In the genomic region with DNA sequence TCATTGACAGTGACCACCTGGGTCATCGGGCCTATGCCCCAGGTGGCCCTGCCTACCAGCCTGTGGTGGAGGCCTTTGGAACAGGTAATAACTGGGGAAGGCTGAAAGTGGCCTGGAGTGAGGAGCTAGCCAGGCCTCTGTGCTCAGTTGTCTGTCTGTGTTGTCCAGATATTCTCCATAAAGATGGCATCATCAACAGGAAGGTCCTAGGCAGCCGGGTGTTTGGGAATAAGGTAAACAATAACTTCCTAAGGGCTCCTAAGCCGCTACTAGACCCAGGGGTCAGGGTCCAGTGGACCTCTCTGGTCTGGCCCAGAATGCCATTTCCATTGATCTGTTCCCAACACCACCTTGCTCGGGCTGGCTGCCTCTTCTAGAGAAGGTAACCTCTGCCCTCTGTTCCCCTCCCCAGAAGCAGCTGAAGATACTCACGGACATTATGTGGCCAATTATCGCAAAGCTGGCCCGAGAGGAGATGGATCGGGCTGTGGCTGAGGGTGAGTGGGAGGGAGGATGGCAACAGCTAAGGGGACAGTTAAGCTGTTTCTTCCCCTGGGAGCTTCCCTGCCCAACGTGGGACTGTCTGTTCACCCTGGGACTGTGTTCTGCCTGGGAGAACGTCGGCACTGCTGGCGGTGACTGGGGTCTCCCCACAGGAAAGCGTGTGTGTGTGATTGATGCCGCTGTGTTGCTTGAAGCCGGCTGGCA, we compare ENCODE assay signal across 1 cellular context.
TF ChIP-seq lines count a peak whose summit lies in the region.

No MANE protein-coding gene starts in this region.

TF ChIP-seq in GM23338, 12 proteins besides CTCF, POLR2A, EP300 and RAD21 (continued from another document):
- TF ChIP-seq, protein P1, sequence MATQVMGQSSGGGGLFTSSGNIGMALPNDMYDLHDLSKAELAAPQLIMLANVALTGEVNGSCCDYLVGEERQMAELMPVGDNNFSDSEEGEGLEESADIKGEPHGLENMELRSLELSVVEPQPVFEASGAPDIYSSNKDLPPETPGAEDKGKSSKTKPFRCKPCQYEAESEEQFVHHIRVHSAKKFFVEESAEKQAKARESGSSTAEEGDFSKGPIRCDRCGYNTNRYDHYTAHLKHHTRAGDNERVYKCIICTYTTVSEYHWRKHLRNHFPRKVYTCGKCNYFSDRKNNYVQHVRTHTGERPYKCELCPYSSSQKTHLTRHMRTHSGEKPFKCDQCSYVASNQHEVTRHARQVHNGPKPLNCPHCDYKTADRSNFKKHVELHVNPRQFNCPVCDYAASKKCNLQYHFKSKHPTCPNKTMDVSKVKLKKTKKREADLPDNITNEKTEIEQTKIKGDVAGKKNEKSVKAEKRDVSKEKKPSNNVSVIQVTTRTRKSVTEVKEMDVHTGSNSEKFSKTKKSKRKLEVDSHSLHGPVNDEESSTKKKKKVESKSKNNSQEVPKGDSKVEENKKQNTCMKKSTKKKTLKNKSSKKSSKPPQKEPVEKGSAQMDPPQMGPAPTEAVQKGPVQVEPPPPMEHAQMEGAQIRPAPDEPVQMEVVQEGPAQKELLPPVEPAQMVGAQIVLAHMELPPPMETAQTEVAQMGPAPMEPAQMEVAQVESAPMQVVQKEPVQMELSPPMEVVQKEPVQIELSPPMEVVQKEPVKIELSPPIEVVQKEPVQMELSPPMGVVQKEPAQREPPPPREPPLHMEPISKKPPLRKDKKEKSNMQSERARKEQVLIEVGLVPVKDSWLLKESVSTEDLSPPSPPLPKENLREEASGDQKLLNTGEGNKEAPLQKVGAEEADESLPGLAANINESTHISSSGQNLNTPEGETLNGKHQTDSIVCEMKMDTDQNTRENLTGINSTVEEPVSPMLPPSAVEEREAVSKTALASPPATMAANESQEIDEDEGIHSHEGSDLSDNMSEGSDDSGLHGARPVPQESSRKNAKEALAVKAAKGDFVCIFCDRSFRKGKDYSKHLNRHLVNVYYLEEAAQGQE (IDR thresholded peaks at IDR 0.05; ENCODE audit: unreplicated experiment) = no peak
- TF ChIP-seq CREB1 (CRISPR knock-in tag; IDR thresholded peaks at IDR 0.05; ENCODE audit: low read depth) (no peak), NANOG (IDR thresholded peaks at IDR 0.05; ENCODE audit: borderline replicate concordance) (no peak), ZNF331 (CRISPR knock-in tag; IDR thresholded peaks at IDR 0.05; ENCODE audit: low read depth) (no peak)
- TF ChIP-seq, protein P2, sequence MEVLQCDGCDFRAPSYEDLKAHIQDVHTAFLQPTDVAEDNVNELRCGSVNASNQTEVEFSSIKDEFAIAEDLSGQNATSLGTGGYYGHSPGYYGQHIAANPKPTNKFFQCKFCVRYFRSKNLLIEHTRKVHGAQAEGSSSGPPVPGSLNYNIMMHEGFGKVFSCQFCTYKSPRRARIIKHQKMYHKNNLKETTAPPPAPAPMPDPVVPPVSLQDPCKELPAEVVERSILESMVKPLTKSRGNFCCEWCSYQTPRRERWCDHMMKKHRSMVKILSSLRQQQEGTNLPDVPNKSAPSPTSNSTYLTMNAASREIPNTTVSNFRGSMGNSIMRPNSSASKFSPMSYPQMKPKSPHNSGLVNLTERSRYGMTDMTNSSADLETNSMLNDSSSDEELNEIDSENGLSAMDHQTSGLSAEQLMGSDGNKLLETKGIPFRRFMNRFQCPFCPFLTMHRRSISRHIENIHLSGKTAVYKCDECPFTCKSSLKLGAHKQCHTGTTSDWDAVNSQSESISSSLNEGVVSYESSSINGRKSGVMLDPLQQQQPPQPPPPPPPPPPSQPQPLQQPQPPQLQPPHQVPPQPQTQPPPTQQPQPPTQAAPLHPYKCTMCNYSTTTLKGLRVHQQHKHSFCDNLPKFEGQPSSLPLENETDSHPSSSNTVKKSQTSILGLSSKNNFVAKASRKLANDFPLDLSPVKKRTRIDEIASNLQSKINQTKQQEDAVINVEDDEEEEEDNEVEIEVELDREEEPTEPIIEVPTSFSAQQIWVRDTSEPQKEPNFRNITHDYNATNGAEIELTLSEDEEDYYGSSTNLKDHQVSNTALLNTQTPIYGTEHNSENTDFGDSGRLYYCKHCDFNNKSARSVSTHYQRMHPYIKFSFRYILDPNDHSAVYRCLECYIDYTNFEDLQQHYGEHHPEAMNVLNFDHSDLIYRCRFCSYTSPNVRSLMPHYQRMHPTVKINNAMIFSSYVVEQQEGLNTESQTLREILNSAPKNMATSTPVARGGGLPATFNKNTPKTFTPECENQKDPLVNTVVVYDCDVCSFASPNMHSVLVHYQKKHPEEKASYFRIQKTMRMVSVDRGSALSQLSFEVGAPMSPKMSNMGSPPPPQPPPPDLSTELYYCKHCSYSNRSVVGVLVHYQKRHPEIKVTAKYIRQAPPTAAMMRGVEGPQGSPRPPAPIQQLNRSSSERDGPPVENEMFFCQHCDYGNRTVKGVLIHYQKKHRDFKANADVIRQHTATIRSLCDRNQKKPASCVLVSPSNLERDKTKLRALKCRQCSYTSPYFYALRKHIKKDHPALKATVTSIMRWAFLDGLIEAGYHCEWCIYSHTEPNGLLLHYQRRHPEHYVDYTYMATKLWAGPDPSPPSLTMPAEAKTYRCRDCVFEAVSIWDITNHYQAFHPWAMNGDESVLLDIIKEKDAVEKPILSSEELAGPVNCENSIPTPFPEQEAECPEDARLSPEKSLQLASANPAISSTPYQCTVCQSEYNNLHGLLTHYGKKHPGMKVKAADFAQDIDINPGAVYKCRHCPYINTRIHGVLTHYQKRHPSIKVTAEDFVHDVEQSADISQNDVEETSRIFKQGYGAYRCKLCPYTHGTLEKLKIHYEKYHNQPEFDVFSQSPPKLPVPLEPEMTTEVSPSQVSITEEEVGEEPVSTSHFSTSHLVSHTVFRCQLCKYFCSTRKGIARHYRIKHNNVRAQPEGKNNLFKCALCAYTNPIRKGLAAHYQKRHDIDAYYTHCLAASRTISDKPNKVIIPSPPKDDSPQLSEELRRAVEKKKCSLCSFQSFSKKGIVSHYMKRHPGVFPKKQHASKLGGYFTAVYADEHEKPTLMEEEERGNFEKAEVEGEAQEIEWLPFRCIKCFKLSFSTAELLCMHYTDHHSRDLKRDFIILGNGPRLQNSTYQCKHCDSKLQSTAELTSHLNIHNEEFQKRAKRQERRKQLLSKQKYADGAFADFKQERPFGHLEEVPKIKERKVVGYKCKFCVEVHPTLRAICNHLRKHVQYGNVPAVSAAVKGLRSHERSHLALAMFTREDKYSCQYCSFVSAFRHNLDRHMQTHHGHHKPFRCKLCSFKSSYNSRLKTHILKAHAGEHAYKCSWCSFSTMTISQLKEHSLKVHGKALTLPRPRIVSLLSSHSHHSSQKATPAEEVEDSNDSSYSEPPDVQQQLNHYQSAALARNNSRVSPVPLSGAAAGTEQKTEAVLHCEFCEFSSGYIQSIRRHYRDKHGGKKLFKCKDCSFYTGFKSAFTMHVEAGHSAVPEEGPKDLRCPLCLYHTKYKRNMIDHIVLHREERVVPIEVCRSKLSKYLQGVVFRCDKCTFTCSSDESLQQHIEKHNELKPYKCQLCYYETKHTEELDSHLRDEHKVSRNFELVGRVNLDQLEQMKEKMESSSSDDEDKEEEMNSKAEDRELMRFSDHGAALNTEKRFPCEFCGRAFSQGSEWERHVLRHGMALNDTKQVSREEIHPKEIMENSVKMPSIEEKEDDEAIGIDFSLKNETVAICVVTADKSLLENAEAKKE (CRISPR knock-in tag; IDR thresholded peaks at IDR 0.05) = no peak
